1 cellular context compared by ENCODE assay signal in the genomic region with DNA sequence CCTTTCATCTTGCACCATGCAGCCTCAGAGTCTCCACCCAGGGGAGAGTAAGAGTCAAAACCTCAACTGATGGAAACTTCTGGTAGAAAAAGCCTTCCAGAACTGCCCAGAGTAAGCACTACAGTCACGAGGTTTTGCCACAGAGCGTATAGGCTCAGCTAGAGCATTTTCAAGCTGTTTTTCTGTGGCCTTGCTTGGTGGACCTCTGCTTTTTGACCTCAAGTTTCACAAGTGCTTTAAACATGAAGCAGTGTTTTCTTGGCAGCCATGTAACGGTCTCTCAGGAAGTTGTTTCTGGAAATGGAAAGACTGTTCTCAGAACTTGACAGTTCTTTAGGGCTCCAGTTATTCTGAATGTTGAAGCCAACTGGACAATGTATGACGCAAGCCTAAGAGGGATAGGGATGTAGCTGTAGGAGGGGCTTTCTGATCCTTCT.
TF ChIP-seq lines count a peak whose summit lies in the region.

No MANE protein-coding gene starts in this region.

TF ChIP-seq in HepG2, 621 proteins besides CTCF, POLR2A, EP300 and RAD21 (continued from another document and continues in another):
- TF ChIP-seq, protein P1, sequence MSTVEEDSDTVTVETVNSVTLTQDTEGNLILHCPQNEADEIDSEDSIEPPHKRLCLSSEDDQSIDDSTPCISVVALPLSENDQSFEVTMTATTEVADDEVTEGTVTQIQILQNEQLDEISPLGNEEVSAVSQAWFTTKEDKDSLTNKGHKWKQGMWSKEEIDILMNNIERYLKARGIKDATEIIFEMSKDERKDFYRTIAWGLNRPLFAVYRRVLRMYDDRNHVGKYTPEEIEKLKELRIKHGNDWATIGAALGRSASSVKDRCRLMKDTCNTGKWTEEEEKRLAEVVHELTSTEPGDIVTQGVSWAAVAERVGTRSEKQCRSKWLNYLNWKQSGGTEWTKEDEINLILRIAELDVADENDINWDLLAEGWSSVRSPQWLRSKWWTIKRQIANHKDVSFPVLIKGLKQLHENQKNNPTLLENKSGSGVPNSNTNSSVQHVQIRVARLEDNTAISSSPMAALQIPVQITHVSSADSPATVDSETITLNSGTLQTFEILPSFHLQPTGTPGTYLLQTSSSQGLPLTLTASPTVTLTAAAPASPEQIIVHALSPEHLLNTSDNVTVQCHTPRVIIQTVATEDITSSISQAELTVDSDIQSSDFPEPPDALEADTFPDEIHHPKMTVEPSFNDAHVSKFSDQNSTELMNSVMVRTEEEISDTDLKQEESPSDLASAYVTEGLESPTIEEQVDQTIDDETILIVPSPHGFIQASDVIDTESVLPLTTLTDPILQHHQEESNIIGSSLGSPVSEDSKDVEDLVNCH (CRISPR knock-in tag; IDR thresholded peaks at IDR 0.05): no peak
- 0 out of 2 replicates have a peak, but pooled peaks have one; percentile 14 for TF ChIP-seq NCOA2 (CRISPR knock-in tag; IDR thresholded peaks at IDR 0.05)
- TF ChIP-seq ZNF317 (CRISPR knock-in tag; IDR thresholded peaks at IDR 0.05): no peak
- 0 out of 2 replicates have a peak, but pooled peaks have one; percentile 46 for TF ChIP-seq HOXA5 (CRISPR knock-in tag; IDR thresholded peaks at IDR 0.05)
- no peak for TF ChIP-seq NFRKB (IDR thresholded peaks at IDR 0.05)
- no peak; the same call in 1 of the 2 replicates for TF ChIP-seq TARDBP (CRISPR knock-in tag; IDR thresholded peaks at IDR 0.05)
- TF ChIP-seq SP140L (CRISPR knock-in tag; IDR thresholded peaks at IDR 0.05; ENCODE audit: borderline replicate concordance): no peak
- TF ChIP-seq ZFY (CRISPR knock-in tag; IDR thresholded peaks at IDR 0.05): 0 out of 2 replicates have a peak, but pooled peaks have one; percentile 28
- TF ChIP-seq PAWR (CRISPR knock-in tag; IDR thresholded peaks at IDR 0.05; ENCODE audit: borderline replicate concordance): no peak
- no peak for TF ChIP-seq MYC (CRISPR knock-in tag; IDR thresholded peaks at IDR 0.05; ENCODE audit: borderline replicate concordance)
- TF ChIP-seq XRCC5 (optimal IDR thresholded peaks at IDR 0.05; ENCODE audit: low read length): no peak
- TF ChIP-seq KLF9 (CRISPR knock-in tag; IDR thresholded peaks at IDR 0.05; ENCODE audit: low read depth): no peak
- TF ChIP-seq, protein P2, sequence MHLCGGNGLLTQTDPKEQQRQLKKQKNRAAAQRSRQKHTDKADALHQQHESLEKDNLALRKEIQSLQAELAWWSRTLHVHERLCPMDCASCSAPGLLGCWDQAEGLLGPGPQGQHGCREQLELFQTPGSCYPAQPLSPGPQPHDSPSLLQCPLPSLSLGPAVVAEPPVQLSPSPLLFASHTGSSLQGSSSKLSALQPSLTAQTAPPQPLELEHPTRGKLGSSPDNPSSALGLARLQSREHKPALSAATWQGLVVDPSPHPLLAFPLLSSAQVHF (CRISPR knock-in tag; IDR thresholded peaks at IDR 0.05): no peak
- no peak for TF ChIP-seq MEF2D (CRISPR knock-in tag; IDR thresholded peaks at IDR 0.05)
- TF ChIP-seq, protein P3, sequence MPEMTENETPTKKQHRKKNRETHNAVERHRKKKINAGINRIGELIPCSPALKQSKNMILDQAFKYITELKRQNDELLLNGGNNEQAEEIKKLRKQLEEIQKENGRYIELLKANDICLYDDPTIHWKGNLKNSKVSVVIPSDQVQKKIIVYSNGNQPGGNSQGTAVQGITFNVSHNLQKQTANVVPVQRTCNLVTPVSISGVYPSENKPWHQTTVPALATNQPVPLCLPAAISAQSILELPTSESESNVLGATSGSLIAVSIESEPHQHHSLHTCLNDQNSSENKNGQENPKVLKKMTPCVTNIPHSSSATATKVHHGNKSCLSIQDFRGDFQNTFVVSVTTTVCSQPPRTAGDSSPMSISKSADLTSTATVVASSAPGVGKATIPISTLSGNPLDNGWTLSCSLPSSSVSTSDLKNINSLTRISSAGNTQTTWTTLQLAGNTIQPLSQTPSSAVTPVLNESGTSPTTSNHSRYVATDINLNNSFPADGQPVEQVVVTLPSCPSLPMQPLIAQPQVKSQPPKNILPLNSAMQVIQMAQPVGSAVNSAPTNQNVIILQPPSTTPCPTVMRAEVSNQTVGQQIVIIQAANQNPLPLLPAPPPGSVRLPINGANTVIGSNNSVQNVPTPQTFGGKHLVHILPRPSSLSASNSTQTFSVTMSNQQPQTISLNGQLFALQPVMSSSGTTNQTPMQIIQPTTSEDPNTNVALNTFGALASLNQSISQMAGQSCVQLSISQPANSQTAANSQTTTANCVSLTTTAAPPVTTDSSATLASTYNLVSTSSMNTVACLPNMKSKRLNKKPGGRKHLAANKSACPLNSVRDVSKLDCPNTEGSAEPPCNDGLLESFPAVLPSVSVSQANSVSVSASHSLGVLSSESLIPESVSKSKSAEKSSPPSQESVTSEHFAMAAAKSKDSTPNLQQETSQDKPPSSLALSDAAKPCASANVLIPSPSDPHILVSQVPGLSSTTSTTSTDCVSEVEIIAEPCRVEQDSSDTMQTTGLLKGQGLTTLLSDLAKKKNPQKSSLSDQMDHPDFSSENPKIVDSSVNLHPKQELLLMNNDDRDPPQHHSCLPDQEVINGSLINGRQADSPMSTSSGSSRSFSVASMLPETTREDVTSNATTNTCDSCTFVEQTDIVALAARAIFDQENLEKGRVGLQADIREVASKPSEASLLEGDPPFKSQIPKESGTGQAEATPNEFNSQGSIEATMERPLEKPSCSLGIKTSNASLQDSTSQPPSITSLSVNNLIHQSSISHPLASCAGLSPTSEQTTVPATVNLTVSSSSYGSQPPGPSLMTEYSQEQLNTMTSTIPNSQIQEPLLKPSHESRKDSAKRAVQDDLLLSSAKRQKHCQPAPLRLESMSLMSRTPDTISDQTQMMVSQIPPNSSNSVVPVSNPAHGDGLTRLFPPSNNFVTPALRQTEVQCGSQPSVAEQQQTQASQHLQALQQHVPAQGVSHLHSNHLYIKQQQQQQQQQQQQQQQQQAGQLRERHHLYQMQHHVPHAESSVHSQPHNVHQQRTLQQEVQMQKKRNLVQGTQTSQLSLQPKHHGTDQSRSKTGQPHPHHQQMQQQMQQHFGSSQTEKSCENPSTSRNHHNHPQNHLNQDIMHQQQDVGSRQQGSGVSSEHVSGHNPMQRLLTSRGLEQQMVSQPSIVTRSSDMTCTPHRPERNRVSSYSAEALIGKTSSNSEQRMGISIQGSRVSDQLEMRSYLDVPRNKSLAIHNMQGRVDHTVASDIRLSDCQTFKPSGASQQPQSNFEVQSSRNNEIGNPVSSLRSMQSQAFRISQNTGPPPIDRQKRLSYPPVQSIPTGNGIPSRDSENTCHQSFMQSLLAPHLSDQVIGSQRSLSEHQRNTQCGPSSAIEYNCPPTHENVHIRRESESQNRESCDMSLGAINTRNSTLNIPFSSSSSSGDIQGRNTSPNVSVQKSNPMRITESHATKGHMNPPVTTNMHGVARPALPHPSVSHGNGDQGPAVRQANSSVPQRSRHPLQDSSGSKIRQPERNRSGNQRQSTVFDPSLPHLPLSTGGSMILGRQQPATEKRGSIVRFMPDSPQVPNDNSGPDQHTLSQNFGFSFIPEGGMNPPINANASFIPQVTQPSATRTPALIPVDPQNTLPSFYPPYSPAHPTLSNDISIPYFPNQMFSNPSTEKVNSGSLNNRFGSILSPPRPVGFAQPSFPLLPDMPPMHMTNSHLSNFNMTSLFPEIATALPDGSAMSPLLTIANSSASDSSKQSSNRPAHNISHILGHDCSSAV (CRISPR knock-in tag; IDR thresholded peaks at IDR 0.05; ENCODE audit: borderline replicate concordance): no peak
- no peak for TF ChIP-seq HNRNPUL1 (IDR thresholded peaks at IDR 0.05; ENCODE audit: low read depth, low read length)
- 0 out of 2 replicates have a peak, but pooled peaks have one; percentile 25 for TF ChIP-seq NCOA5 (CRISPR knock-in tag; IDR thresholded peaks at IDR 0.05)
- TF ChIP-seq, protein P4, sequence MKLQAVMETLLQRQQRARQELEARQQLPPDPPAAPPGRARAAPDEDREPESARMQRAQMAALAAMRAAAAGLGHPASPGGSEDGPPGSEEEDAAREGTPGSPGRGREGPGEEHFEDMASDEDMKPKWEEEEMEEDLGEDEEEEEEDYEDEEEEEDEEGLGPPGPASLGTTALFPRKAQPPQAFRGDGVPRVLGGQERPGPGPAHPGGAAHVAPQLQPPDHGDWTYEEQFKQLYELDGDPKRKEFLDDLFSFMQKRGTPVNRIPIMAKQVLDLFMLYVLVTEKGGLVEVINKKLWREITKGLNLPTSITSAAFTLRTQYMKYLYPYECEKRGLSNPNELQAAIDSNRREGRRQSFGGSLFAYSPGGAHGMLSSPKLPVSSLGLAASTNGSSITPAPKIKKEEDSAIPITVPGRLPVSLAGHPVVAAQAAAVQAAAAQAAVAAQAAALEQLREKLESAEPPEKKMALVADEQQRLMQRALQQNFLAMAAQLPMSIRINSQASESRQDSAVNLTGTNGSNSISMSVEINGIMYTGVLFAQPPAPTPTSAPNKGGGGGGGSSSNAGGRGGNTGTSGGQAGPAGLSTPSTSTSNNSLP (IDR thresholded peaks at IDR 0.05; ENCODE audit: low read depth, low read length): no peak
- 0 out of 2 replicates have a peak, but pooled peaks have one; percentile 13 for TF ChIP-seq ZNF335 (CRISPR knock-in tag; IDR thresholded peaks at IDR 0.05)
- peak; percentile 26; the same call in 1 of the 2 replicates for TF ChIP-seq MED1 (CRISPR knock-in tag; IDR thresholded peaks at IDR 0.05)
- TF ChIP-seq ZNF337 (CRISPR knock-in tag; IDR thresholded peaks at IDR 0.05; ENCODE audit: borderline replicate concordance, low read depth): no peak
- TF ChIP-seq TAF15 (IDR thresholded peaks at IDR 0.05; ENCODE audit: low read depth, low read length, poor library complexity, severe bottlenecking): no peak
- TF ChIP-seq, protein P5, sequence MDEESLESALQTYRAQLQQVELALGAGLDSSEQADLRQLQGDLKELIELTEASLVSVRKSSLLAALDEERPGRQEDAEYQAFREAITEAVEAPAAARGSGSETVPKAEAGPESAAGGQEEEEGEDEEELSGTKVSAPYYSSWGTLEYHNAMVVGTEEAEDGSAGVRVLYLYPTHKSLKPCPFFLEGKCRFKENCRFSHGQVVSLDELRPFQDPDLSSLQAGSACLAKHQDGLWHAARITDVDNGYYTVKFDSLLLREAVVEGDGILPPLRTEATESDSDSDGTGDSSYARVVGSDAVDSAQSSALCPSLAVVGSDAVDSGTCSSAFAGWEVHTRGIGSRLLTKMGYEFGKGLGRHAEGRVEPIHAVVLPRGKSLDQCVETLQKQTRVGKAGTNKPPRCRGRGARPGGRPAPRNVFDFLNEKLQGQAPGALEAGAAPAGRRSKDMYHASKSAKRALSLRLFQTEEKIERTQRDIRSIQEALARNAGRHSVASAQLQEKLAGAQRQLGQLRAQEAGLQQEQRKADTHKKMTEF (CRISPR knock-in tag; IDR thresholded peaks at IDR 0.05): no peak
- no peak for TF ChIP-seq SMYD3 (CRISPR knock-in tag; IDR thresholded peaks at IDR 0.05)
- no peak for TF ChIP-seq ZNF30 (CRISPR knock-in tag; IDR thresholded peaks at IDR 0.05)
- TF ChIP-seq HMG20A (CRISPR knock-in tag; IDR thresholded peaks at IDR 0.05; ENCODE audit: borderline replicate concordance): no peak
- TF ChIP-seq ZNF383 (CRISPR knock-in tag; IDR thresholded peaks at IDR 0.05; ENCODE audit: borderline replicate concordance): no peak
- no peak for TF ChIP-seq MZF1 (CRISPR knock-in tag; IDR thresholded peaks at IDR 0.05; ENCODE audit: borderline replicate concordance)
- peak; percentile 44 for TF ChIP-seq CEBPG (CRISPR knock-in tag; IDR thresholded peaks at IDR 0.05)
- TF ChIP-seq CENPT (CRISPR knock-in tag; IDR thresholded peaks at IDR 0.05; ENCODE audit: low read depth): no peak
- 0 out of 2 replicates have a peak, but pooled peaks have one; percentile 12 for TF ChIP-seq KDM1A (CRISPR knock-in tag; IDR thresholded peaks at IDR 0.05)
- no peak for TF ChIP-seq RARG (CRISPR knock-in tag; IDR thresholded peaks at IDR 0.05; ENCODE audit: low read depth)
- TF ChIP-seq, protein P6, sequence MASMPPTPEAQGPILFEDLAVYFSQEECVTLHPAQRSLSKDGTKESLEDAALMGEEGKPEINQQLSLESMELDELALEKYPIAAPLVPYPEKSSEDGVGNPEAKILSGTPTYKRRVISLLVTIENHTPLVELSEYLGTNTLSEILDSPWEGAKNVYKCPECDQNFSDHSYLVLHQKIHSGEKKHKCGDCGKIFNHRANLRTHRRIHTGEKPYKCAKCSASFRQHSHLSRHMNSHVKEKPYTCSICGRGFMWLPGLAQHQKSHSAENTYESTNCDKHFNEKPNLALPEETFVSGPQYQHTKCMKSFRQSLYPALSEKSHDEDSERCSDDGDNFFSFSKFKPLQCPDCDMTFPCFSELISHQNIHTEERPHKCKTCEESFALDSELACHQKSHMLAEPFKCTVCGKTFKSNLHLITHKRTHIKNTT (CRISPR knock-in tag; IDR thresholded peaks at IDR 0.05): no peak
- TF ChIP-seq BRCA1 (CRISPR knock-in tag; IDR thresholded peaks at IDR 0.05): 0 out of 2 replicates have a peak, but pooled peaks have one; percentile 39
- TF ChIP-seq, protein P7, sequence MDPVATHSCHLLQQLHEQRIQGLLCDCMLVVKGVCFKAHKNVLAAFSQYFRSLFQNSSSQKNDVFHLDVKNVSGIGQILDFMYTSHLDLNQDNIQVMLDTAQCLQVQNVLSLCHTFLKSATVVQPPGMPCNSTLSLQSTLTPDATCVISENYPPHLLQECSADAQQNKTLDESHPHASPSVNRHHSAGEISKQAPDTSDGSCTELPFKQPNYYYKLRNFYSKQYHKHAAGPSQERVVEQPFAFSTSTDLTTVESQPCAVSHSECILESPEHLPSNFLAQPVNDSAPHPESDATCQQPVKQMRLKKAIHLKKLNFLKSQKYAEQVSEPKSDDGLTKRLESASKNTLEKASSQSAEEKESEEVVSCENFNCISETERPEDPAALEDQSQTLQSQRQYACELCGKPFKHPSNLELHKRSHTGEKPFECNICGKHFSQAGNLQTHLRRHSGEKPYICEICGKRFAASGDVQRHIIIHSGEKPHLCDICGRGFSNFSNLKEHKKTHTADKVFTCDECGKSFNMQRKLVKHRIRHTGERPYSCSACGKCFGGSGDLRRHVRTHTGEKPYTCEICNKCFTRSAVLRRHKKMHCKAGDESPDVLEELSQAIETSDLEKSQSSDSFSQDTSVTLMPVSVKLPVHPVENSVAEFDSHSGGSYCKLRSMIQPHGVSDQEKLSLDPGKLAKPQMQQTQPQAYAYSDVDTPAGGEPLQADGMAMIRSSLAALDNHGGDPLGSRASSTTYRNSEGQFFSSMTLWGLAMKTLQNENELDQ (CRISPR knock-in tag; IDR thresholded peaks at IDR 0.05; ENCODE audit: borderline replicate concordance): no peak
- no peak for TF ChIP-seq SNAI1 (CRISPR knock-in tag; IDR thresholded peaks at IDR 0.05; ENCODE audit: borderline replicate concordance)
- no peak for TF ChIP-seq RFXAP (CRISPR knock-in tag; IDR thresholded peaks at IDR 0.05; ENCODE audit: borderline replicate concordance)
- no peak for TF ChIP-seq U2AF1 (optimal IDR thresholded peaks at IDR 0.05; ENCODE audit: low read depth, low read length)
- TF ChIP-seq AGO2 (optimal IDR thresholded peaks at IDR 0.05; ENCODE audit: low read depth, low read length): no peak
- no peak for TF ChIP-seq ZNF17 (CRISPR knock-in tag; IDR thresholded peaks at IDR 0.05)
- TF ChIP-seq JUNB (CRISPR knock-in tag; IDR thresholded peaks at IDR 0.05; ENCODE audit: borderline replicate concordance): no peak
- TF ChIP-seq SMAD3 (CRISPR knock-in tag; IDR thresholded peaks at IDR 0.05): no peak
- no peak for TF ChIP-seq DMAP1 (CRISPR knock-in tag; IDR thresholded peaks at IDR 0.05)
- no peak for TF ChIP-seq SRF (IDR thresholded peaks at IDR 0.05; ENCODE audit: low read depth, low read length)
- no peak for TF ChIP-seq RXRA (CRISPR knock-in tag; IDR thresholded peaks at IDR 0.05)
- no peak for TF ChIP-seq ZNF230 (CRISPR knock-in tag; IDR thresholded peaks at IDR 0.05)
